ENCODE assay signal across 1 cellular context in genomic region chr14:98208074-98208675, GRCh38.
A peak's percentile ranks its signal among the peaks of the same experiment; 100 is the strongest.
TF ChIP-seq lines count a peak whose summit lies in the region.

No MANE protein-coding gene starts in this region.

TF ChIP-seq in GM12878, 131 proteins besides CTCF, POLR2A, EP300 and RAD21 (continued from another document and continues in another):
- TF ChIP-seq RELA (IDR thresholded peaks at IDR 0.05; ENCODE audit: borderline replicate concordance, partially characterized antibody) (no peak), WRNIP1 (IDR thresholded peaks at IDR 0.05; ENCODE audit: borderline replicate concordance, low read depth, low read length) (no peak), HCFC1 (IDR thresholded peaks at IDR 0.05; ENCODE audit: low read length) (no peak), RB1 (IDR thresholded peaks at IDR 0.05; ENCODE audit: borderline replicate concordance) (no peak), EGR1 (IDR thresholded peaks at IDR 0.05; ENCODE audit: borderline replicate concordance in 1 of 2, low read depth in 2 of 2, low read length in 2 of 2) (no peak), SMAD5 (IDR thresholded peaks at IDR 0.05; ENCODE audit: low read depth) (no peak), CBX3 (IDR thresholded peaks at IDR 0.05; ENCODE audit: borderline replicate concordance, low read depth) (no peak), ASH2L (IDR thresholded peaks at IDR 0.05; ENCODE audit: borderline replicate concordance, low read depth) (no peak), BCLAF1 (IDR thresholded peaks at IDR 0.05) (no peak), TCF7 (IDR thresholded peaks at IDR 0.05; ENCODE audit: borderline replicate concordance) (no peak), SMAD1 (IDR thresholded peaks at IDR 0.05; ENCODE audit: low read depth, partially characterized antibody) (no peak), CHD4 (IDR thresholded peaks at IDR 0.05) (no peak), ZNF622 (IDR thresholded peaks at IDR 0.05) (no peak), USF1 (IDR thresholded peaks at IDR 0.05; ENCODE audit: borderline replicate concordance, extremely low read length, insufficient read depth, low read depth, low read length) (no peak), RAD51 (IDR thresholded peaks at IDR 0.05) (0 out of 2 replicates have a peak, but pooled peaks have one; percentile 23), NFYA (IDR thresholded peaks at IDR 0.05; ENCODE audit: borderline replicate concordance, low read depth, low read length) (no peak), PRDM15 (CRISPR knock-in tag; IDR thresholded peaks at IDR 0.05) (no peak), IRF4 (IDR thresholded peaks at IDR 0.05; ENCODE audit: low read depth, low read length) (no peak), HDAC2 (IDR thresholded peaks at IDR 0.05) (no peak), FOS (IDR thresholded peaks at IDR 0.05; ENCODE audit: borderline replicate concordance, extremely low read depth, insufficient read length) (no peak)
- TF ChIP-seq, protein P1, sequence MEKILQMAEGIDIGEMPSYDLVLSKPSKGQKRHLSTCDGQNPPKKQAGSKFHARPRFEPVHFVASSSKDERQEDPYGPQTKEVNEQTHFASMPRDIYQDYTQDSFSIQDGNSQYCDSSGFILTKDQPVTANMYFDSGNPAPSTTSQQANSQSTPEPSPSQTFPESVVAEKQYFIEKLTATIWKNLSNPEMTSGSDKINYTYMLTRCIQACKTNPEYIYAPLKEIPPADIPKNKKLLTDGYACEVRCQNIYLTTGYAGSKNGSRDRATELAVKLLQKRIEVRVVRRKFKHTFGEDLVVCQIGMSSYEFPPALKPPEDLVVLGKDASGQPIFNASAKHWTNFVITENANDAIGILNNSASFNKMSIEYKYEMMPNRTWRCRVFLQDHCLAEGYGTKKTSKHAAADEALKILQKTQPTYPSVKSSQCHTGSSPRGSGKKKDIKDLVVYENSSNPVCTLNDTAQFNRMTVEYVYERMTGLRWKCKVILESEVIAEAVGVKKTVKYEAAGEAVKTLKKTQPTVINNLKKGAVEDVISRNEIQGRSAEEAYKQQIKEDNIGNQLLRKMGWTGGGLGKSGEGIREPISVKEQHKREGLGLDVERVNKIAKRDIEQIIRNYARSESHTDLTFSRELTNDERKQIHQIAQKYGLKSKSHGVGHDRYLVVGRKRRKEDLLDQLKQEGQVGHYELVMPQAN (conservative IDR thresholded peaks at IDR 0.05) = no peak; the same call in 1 of the 2 replicates
- TF ChIP-seq, protein P2, sequence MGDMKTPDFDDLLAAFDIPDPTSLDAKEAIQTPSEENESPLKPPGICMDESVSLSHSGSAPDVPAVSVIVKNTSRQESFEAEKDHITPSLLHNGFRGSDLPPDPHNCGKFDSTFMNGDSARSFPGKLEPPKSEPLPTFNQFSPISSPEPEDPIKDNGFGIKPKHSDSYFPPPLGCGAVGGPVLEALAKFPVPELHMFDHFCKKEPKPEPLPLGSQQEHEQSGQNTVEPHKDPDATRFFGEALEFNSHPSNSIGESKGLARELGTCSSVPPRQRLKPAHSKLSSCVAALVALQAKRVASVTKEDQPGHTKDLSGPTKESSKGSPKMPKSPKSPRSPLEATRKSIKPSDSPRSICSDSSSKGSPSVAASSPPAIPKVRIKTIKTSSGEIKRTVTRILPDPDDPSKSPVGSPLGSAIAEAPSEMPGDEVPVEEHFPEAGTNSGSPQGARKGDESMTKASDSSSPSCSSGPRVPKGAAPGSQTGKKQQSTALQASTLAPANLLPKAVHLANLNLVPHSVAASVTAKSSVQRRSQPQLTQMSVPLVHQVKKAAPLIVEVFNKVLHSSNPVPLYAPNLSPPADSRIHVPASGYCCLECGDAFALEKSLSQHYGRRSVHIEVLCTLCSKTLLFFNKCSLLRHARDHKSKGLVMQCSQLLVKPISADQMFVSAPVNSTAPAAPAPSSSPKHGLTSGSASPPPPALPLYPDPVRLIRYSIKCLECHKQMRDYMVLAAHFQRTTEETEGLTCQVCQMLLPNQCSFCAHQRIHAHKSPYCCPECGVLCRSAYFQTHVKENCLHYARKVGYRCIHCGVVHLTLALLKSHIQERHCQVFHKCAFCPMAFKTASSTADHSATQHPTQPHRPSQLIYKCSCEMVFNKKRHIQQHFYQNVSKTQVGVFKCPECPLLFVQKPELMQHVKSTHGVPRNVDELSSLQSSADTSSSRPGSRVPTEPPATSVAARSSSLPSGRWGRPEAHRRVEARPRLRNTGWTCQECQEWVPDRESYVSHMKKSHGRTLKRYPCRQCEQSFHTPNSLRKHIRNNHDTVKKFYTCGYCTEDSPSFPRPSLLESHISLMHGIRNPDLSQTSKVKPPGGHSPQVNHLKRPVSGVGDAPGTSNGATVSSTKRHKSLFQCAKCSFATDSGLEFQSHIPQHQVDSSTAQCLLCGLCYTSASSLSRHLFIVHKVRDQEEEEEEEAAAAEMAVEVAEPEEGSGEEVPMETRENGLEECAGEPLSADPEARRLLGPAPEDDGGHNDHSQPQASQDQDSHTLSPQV (IDR thresholded peaks at IDR 0.05) = no peak
- TF ChIP-seq, protein P3, sequence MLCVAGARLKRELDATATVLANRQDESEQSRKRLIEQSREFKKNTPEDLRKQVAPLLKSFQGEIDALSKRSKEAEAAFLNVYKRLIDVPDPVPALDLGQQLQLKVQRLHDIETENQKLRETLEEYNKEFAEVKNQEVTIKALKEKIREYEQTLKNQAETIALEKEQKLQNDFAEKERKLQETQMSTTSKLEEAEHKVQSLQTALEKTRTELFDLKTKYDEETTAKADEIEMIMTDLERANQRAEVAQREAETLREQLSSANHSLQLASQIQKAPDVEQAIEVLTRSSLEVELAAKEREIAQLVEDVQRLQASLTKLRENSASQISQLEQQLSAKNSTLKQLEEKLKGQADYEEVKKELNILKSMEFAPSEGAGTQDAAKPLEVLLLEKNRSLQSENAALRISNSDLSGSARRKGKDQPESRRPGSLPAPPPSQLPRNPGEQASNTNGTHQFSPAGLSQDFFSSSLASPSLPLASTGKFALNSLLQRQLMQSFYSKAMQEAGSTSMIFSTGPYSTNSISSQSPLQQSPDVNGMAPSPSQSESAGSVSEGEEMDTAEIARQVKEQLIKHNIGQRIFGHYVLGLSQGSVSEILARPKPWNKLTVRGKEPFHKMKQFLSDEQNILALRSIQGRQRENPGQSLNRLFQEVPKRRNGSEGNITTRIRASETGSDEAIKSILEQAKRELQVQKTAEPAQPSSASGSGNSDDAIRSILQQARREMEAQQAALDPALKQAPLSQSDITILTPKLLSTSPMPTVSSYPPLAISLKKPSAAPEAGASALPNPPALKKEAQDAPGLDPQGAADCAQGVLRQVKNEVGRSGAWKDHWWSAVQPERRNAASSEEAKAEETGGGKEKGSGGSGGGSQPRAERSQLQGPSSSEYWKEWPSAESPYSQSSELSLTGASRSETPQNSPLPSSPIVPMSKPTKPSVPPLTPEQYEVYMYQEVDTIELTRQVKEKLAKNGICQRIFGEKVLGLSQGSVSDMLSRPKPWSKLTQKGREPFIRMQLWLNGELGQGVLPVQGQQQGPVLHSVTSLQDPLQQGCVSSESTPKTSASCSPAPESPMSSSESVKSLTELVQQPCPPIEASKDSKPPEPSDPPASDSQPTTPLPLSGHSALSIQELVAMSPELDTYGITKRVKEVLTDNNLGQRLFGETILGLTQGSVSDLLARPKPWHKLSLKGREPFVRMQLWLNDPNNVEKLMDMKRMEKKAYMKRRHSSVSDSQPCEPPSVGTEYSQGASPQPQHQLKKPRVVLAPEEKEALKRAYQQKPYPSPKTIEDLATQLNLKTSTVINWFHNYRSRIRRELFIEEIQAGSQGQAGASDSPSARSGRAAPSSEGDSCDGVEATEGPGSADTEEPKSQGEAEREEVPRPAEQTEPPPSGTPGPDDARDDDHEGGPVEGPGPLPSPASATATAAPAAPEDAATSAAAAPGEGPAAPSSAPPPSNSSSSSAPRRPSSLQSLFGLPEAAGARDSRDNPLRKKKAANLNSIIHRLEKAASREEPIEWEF (IDR thresholded peaks at IDR 0.05; ENCODE audit: insufficient replicate concordance, low read depth, low read length) = no peak
- TF ChIP-seq, protein P4, sequence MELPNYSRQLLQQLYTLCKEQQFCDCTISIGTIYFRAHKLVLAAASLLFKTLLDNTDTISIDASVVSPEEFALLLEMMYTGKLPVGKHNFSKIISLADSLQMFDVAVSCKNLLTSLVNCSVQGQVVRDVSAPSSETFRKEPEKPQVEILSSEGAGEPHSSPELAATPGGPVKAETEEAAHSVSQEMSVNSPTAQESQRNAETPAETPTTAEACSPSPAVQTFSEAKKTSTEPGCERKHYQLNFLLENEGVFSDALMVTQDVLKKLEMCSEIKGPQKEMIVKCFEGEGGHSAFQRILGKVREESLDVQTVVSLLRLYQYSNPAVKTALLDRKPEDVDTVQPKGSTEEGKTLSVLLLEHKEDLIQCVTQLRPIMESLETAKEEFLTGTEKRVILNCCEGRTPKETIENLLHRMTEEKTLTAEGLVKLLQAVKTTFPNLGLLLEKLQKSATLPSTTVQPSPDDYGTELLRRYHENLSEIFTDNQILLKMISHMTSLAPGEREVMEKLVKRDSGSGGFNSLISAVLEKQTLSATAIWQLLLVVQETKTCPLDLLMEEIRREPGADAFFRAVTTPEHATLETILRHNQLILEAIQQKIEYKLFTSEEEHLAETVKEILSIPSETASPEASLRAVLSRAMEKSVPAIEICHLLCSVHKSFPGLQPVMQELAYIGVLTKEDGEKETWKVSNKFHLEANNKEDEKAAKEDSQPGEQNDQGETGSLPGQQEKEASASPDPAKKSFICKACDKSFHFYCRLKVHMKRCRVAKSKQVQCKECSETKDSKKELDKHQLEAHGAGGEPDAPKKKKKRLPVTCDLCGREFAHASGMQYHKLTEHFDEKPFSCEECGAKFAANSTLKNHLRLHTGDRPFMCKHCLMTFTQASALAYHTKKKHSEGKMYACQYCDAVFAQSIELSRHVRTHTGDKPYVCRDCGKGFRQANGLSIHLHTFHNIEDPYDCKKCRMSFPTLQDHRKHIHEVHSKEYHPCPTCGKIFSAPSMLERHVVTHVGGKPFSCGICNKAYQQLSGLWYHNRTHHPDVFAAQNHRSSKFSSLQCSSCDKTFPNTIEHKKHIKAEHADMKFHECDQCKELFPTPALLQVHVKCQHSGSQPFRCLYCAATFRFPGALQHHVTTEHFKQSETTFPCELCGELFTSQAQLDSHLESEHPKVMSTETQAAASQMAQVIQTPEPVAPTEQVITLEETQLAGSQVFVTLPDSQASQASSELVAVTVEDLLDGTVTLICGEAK (IDR thresholded peaks at IDR 0.05; ENCODE audit: borderline replicate concordance) = no peak
- TF ChIP-seq, protein P5, sequence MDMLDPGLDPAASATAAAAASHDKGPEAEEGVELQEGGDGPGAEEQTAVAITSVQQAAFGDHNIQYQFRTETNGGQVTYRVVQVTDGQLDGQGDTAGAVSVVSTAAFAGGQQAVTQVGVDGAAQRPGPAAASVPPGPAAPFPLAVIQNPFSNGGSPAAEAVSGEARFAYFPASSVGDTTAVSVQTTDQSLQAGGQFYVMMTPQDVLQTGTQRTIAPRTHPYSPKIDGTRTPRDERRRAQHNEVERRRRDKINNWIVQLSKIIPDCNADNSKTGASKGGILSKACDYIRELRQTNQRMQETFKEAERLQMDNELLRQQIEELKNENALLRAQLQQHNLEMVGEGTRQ (IDR thresholded peaks at IDR 0.05; ENCODE audit: borderline replicate concordance, low read depth, low read length) = no peak
